In genomic region chr3:174973465-174973864, GRCh38 we compare ENCODE assay signal across 18 cellular contexts.
"Had no signal": no experiment of that assay in that cellular context is flagged by ENCODE, and none has a peak within 500 bp of the region (broad histone marks: within the 10 kb centered on the region; RNA-seq: fewer than 3 reads in every experiment).

No MANE protein-coding gene starts in this region.

- H3K36me3 ChIP-seq: brain microvascular endothelial cell, esophagus squamous epithelium, left ventricle myocardium inferior, uterus had no signal

- DNase-seq: activated CD4-positive, alpha-beta T cell treated with anti-CD3 and anti-CD28 coated beads, Interleukin-2, amount 50 U/mL, for 48 hours; activated CD4-positive, CD25-positive, alpha-beta regulatory T cell; activated CD8-positive, alpha-beta memory T cell treated with anti-CD3 and anti-CD28 coated beads, Interleukin-2, amount 10 ng/mL, durations not matched to agents 7 days and 5 days; activated effector memory CD4-positive, alpha-beta T cell treated with anti-CD3 and anti-CD28 coated beads, Interleukin-2, amount 50 U/mL, for 16 hours; activated T-cell treated with anti-CD3 and anti-CD28 coated beads, Interleukin-2, amount 50 U/mL, for 24 hours; amygdala; brain microvascular endothelial cell; dorsolateral prefrontal cortex; esophagus squamous epithelium; foreskin fibroblast; left ventricle myocardium inferior; stimulated activated CD4-positive, alpha-beta T cell treated with anti-CD3 and anti-CD28 coated beads, Interleukin-4, amount 100 ng/mL, for 1 hour; stimulated activated CD8-positive, alpha-beta memory T cell treated with anti-CD3 and anti-CD28 coated beads, Interleukin-4, amount 100 ng/mL, for 48 hours; stimulated activated naive CD8-positive, alpha-beta T cell treated with anti-CD3 and anti-CD28 coated beads, Interleukin-15, Interleukin-2, amounts not matched to agents 100 U/mL and 50 U/mL, for 24 hours; T-helper 17 cell; uterus had no signal

- H3K27ac Mint-ChIP-seq: activated CD8-positive, alpha-beta memory T cell treated with anti-CD3 and anti-CD28 coated beads, Interleukin-2, amount 10 ng/mL, durations not matched to agents 7 days and 5 days; activated naive CD8-positive, alpha-beta T cell; activated T-cell treated with anti-CD3 and anti-CD28 coated beads, Interleukin-2, amount 50 U/mL, for 24 hours; T-helper 17 cell had no signal

- H3K4me1 ChIP-seq: esophagus squamous epithelium, left ventricle myocardium inferior, uterus had no signal

- H3K9me3 ChIP-seq: uterus had no signal

- H3K27me3 ChIP-seq: brain microvascular endothelial cell, dorsolateral prefrontal cortex, esophagus squamous epithelium, uterus had no signal

- ATAC-seq: activated CD8-positive, alpha-beta memory T cell treated with anti-CD3 and anti-CD28 coated beads, Interleukin-2, amount 10 ng/mL, durations not matched to agents 7 days and 5 days; stimulated activated naive CD8-positive, alpha-beta T cell treated with anti-CD3 and anti-CD28 coated beads, Interleukin-15, Interleukin-2, amounts not matched to agents 100 U/mL and 50 U/mL, for 24 hours; T-helper 17 cell had no signal

- H3K4me1 Mint-ChIP-seq: activated CD8-positive, alpha-beta memory T cell treated with anti-CD3 and anti-CD28 coated beads, Interleukin-2, amount 10 ng/mL, durations not matched to agents 7 days and 5 days; neural crest cell; T-helper 17 cell had no signal

- H3K27ac ChIP-seq: brain microvascular endothelial cell, dorsolateral prefrontal cortex, left ventricle myocardium inferior, uterus had no signal

- H3K27me3 Mint-ChIP-seq: activated CD8-positive, alpha-beta memory T cell treated with anti-CD3 and anti-CD28 coated beads, Interleukin-2, amount 10 ng/mL, durations not matched to agents 7 days and 5 days; activated naive CD8-positive, alpha-beta T cell; activated T-cell treated with anti-CD3 and anti-CD28 coated beads, Interleukin-2, amount 50 U/mL, for 24 hours; T-helper 17 cell had no signal

- H3K4me3 ChIP-seq: dorsolateral prefrontal cortex, esophagus squamous epithelium, left ventricle myocardium inferior, uterus had no signal

- H3K4me3 Mint-ChIP-seq: activated CD8-positive, alpha-beta memory T cell treated with anti-CD3 and anti-CD28 coated beads, Interleukin-2, amount 10 ng/mL, durations not matched to agents 7 days and 5 days; activated naive CD8-positive, alpha-beta T cell; activated T-cell treated with anti-CD3 and anti-CD28 coated beads, Interleukin-2, amount 50 U/mL, for 24 hours; neural crest cell; T-helper 17 cell had no signal

- H3K36me3 Mint-ChIP-seq: activated CD8-positive, alpha-beta memory T cell treated with anti-CD3 and anti-CD28 coated beads, Interleukin-2, amount 10 ng/mL, durations not matched to agents 7 days and 5 days; activated naive CD8-positive, alpha-beta T cell had no signal
